ENCODE assay signal across 1 cellular context in genomic region chr1:203795382-203796222, GRCh38.
TF ChIP-seq lines count a peak whose summit lies in the region.

TSS of gene ZBED6 (plus strand) at chr1:203795623. CDS start at chr1:203797523, 1,900 bp downstream.
TSS of gene ZC3H11A (plus strand) at chr1:203795623. CDS start at chr1:203817071, 21,448 bp downstream.

TF ChIP-seq in HepG2, 621 proteins besides CTCF, POLR2A, EP300 and RAD21 (continued from another document and continues in another):
- TF ChIP-seq ZSCAN30 (CRISPR knock-in tag; IDR thresholded peaks at IDR 0.05) (no peak), ZNF3 (CRISPR knock-in tag; IDR thresholded peaks at IDR 0.05) (no peak), ATRX (CRISPR knock-in tag; IDR thresholded peaks at IDR 0.05; ENCODE audit: borderline replicate concordance) (no peak), ZNF878 (CRISPR knock-in tag; IDR thresholded peaks at IDR 0.05) (peak; percentile 39; the same call in 1 of the 2 replicates), ATF7 (IDR thresholded peaks at IDR 0.05) (no peak), ATF7 (CRISPR knock-in tag; IDR thresholded peaks at IDR 0.05) (no peak), TP53 (CRISPR knock-in tag; conservative IDR thresholded peaks at IDR 0.05) (peak; percentile 33; the same call in 1 of the 2 replicates), ZNF761 (CRISPR knock-in tag; conservative IDR thresholded peaks at IDR 0.05) (no peak), ZBTB43 (CRISPR knock-in tag; conservative IDR thresholded peaks at IDR 0.05) (peak; percentile 37; the same call in 1 of the 2 replicates), ZNF318 (CRISPR knock-in tag; IDR thresholded peaks at IDR 0.05) (no peak), ZNF639 (CRISPR knock-in tag; conservative IDR thresholded peaks at IDR 0.05) (peak; percentile 87), GRHL1 (CRISPR knock-in tag; conservative IDR thresholded peaks at IDR 0.05) (no peak), ZNF687 (CRISPR knock-in tag; IDR thresholded peaks at IDR 0.05) (peak; percentile 93), EEA1 (CRISPR knock-in tag; IDR thresholded peaks at IDR 0.05; ENCODE audit: borderline replicate concordance) (no peak), JDP2 (CRISPR knock-in tag; IDR thresholded peaks at IDR 0.05; ENCODE audit: borderline replicate concordance) (no peak), ZNF446 (CRISPR knock-in tag; IDR thresholded peaks at IDR 0.05) (no peak), BCL3 (CRISPR knock-in tag; IDR thresholded peaks at IDR 0.05) (no peak; the same call in 1 of the 2 replicates), ETV5 (CRISPR knock-in tag; IDR thresholded peaks at IDR 0.05; ENCODE audit: borderline replicate concordance) (peak; percentile 44; the same call in 1 of the 2 replicates), GFI1 (CRISPR knock-in tag; IDR thresholded peaks at IDR 0.05; ENCODE audit: borderline replicate concordance) (no peak), SOX13 (IDR thresholded peaks at IDR 0.05) (no peak), SOX13 (CRISPR knock-in tag; conservative IDR thresholded peaks at IDR 0.05 in 1 of 2, IDR thresholded peaks at IDR 0.05 in 1 of 2) (peak in 1 of 2 experiments; percentile 56; a peak in 2 of 4 replicates), ZZZ3 (CRISPR knock-in tag; IDR thresholded peaks at IDR 0.05; ENCODE audit: borderline replicate concordance) (no peak), SMYD3 (CRISPR knock-in tag; IDR thresholded peaks at IDR 0.05) (no peak), TIGD3 (CRISPR knock-in tag; IDR thresholded peaks at IDR 0.05; ENCODE audit: borderline replicate concordance) (no peak), SIX1 (CRISPR knock-in tag; IDR thresholded peaks at IDR 0.05; ENCODE audit: borderline replicate concordance) (no peak), ZKSCAN8 (CRISPR knock-in tag; IDR thresholded peaks at IDR 0.05; ENCODE audit: borderline replicate concordance) (peak; percentile 55; the same call in 1 of the 2 replicates), ZNF746 (CRISPR knock-in tag; IDR thresholded peaks at IDR 0.05) (no peak), ZBTB4 (CRISPR knock-in tag; IDR thresholded peaks at IDR 0.05; ENCODE audit: borderline replicate concordance) (no peak), KMT2B (CRISPR knock-in tag; IDR thresholded peaks at IDR 0.05) (peak; percentile 81), TERF1 (CRISPR knock-in tag; IDR thresholded peaks at IDR 0.05) (no peak), HNRNPL (IDR thresholded peaks at IDR 0.05; ENCODE audit: low read depth, low read length) (no peak)
